In the genomic region with DNA sequence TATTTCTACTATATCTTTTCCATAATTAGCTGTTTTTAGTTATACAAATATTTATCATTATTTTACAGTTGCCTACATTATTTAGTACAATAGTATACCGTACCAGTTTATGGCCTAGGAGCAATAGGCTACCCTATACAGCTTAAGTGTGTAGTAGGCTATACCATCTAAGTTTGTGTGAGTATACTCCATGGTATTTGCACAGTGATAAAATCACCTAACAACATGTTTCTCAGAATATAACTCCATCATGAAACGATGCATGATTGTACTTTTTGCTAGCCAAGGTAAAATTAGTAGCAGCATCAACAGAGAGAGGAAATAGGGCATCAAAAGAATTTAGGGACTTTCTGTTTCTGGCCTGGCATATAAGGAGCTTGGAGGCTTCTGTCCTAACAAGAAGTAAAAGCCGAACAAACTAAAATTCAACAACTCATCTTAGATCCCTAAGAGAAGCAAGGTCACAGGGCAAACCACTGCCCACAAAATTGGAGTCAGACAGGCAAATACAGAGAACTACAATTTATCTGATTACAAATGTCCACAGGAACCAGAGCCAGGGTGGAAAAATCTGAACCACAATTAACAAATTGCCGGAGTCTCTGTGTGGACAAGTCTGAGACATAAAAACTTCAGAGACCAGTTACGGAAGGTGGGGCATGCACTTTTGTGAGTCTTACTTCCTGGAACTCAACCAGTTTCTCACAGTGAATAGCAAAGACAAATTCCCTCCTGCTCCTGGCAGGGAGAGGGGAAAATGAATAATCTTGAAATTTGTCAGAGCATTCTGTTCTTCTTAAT, we compare ENCODE assay signal across 11 cellular contexts.
DNase-seq lines count a peak whose midpoint lies in the region; ATAC-seq, FAIRE-seq and TF ChIP-seq lines count a peak whose summit lies in the region.
"Had no signal": no experiment of that assay in that cellular context is flagged by ENCODE, and none has a peak within 500 bp of the region (broad histone marks: within the 10 kb centered on the region; RNA-seq: fewer than 3 reads in every experiment).

No MANE protein-coding gene starts in this region.

- H3K4ac ChIP-seq in neuronal stem cell (ENCODE audit: low read length), result no peak overlapping the region

- no peaks in the 10 kb centered on the region for H3K79me2 ChIP-seq in ACC112 (ENCODE audit: control insufficient read depth, insufficient read depth, low read length, unreplicated experiment)

- peak overlapping the region; percentile 95 for H2AFZ ChIP-seq in ACC112 (ENCODE audit: low read length, unreplicated experiment)
- peak overlapping the region; percentile 88 for H2AFZ ChIP-seq in neuronal stem cell (ENCODE audit: low read length)

- H3K23ac ChIP-seq in neuronal stem cell (ENCODE audit: low read depth, low read length, poor library complexity), result no peak overlapping the region

- no peaks in the 10 kb centered on the region for H3K79me1 ChIP-seq in neuronal stem cell (ENCODE audit: low read depth, low read length)

- no peak overlapping the region for H4K91ac ChIP-seq in neuronal stem cell (ENCODE audit: low read depth, low read length, poor library complexity)

- no peaks in the 10 kb centered on the region for H3K36me3 ChIP-seq in ACC112 (ENCODE audit: insufficient read depth, low read length)
- H3K36me3 ChIP-seq in SJSA1, result no peaks in the 10 kb centered on the region
- no peaks in the 10 kb centered on the region for H3K36me3 ChIP-seq in neuronal stem cell (replicated peaks in 1 of 2; ENCODE audit: control insufficient read depth in 2 of 2, insufficient read depth in 2 of 2, low read length in 2 of 2)
- H3K36me3 ChIP-seq: upper lobe of right lung had no signal

- no peak overlapping the region for H3K18ac ChIP-seq in neuronal stem cell (ENCODE audit: low read length)

- H3K9me3 ChIP-seq in SJSA1 (replicated peaks) (no peaks in the 10 kb centered on the region), neuronal stem cell (replicated peaks in 1 of 2; ENCODE audit: control insufficient read depth in 2 of 2, insufficient read depth in 1 of 2, low read depth in 1 of 2, low read length in 2 of 2) (peaks cover 0 to 13% of the 10 kb centered on the region in 2 donors)
- H3K9me3 ChIP-seq: upper lobe of right lung had no signal

- H4K8ac ChIP-seq in neuronal stem cell (ENCODE audit: low read depth, low read length), result no peak overlapping the region

- H3K27me3 ChIP-seq in ACC112 (ENCODE audit: insufficient read depth, low read length) (no peaks in the 10 kb centered on the region), SJSA1 (replicated peaks) (no peaks in the 10 kb centered on the region), neuronal stem cell (ENCODE audit: control insufficient read depth in 3 of 3, insufficient read depth in 3 of 3, low read depth in 1 of 3, low read length in 3 of 3) (no peaks in the 10 kb centered on the region)
- H3K27me3 ChIP-seq: upper lobe of right lung had no signal

- no peak for FAIRE-seq in D721Med (lab: Jason Lieb, UNC)

- H3K4me1 ChIP-seq in ACC112 (ENCODE audit: control insufficient read depth, insufficient read depth, low read length, unreplicated experiment), result peaks cover 23% of the 10 kb centered on the region
- H3K4me1 ChIP-seq in SJSA1 (replicated peaks), result peaks cover 10% of the 10 kb centered on the region
- peaks cover 0 to 2% of the 10 kb centered on the region in 2 donors for H3K4me1 ChIP-seq in neuronal stem cell (ENCODE audit: control insufficient read depth in 2 of 2, insufficient read depth in 1 of 2, low read depth in 1 of 2, low read length in 2 of 2)

- H3K27ac ChIP-seq in ACC112 (ENCODE audit: low read depth, low read length) (peak overlapping the region; percentile 75), SJSA1 (peak overlapping the region; percentile 20; the same call in 1 of the 2 replicates), neuronal stem cell (replicated peaks; ENCODE audit: low read length) (no peak overlapping the region)
- H3K27ac ChIP-seq: upper lobe of right lung had no signal

- ATAC-seq in GM21723 (IDR thresholded peaks at IDR 0.05; ENCODE audit: unreplicated experiment) (no peak), GM21717 (IDR thresholded peaks at IDR 0.05; ENCODE audit: unreplicated experiment) (no peak)
- ATAC-seq: upper lobe of right lung had no signal

- WGBS in neuronal stem cell (ENCODE audit: extremely low coverage in 2 of 2, insufficient read length in 2 of 2, insufficient replicate concordance in 1 of 2), 2 donors, result no CpG with 5 or more reads among the region's 5 CpGs

- no peak overlapping the region for H2AK5ac ChIP-seq in neuronal stem cell (ENCODE audit: low read depth, low read length)

- H3K9ac ChIP-seq in neuronal stem cell (ENCODE audit: low read depth, low read length, poor library complexity), result no peak overlapping the region

- no peak overlapping the region for H2BK120ac ChIP-seq in neuronal stem cell (ENCODE audit: low read depth, low read length)

- H3K4me3 ChIP-seq in ACC112 (ENCODE audit: low read depth, low read length), result peak overlapping the region; percentile 30; the same call in 1 of the 2 replicates
- H3K4me3 ChIP-seq in SJSA1, result no peak overlapping the region
- H3K4me3 ChIP-seq in fibroblast of pulmonary artery (replicated peaks; ENCODE audit: low read depth, low read length), result no peak overlapping the region
- no peak overlapping the region for H3K4me3 ChIP-seq in neuronal stem cell (ENCODE audit: low read length in 2 of 2)
- H3K4me3 ChIP-seq: upper lobe of right lung had no signal

- H2BK5ac ChIP-seq in neuronal stem cell (ENCODE audit: low read length), result no peak overlapping the region

- H2BK12ac ChIP-seq in neuronal stem cell (ENCODE audit: low read length), result no peak overlapping the region

- no peak overlapping the region for H3K4me2 ChIP-seq in neuronal stem cell (ENCODE audit: insufficient read depth, low read length, poor library complexity, severe bottlenecking)

- no peak overlapping the region for H3K14ac ChIP-seq in neuronal stem cell (ENCODE audit: low read length)

- TF ChIP-seq CTCF in fibroblast of pulmonary artery (IDR thresholded peaks at IDR 0.05; ENCODE audit: low read length, missing control alignments) (no peak), D721Med (IDR thresholded peaks at IDR 0.05; ENCODE audit: insufficient read depth, missing control alignments) (no peak)

- no peak overlapping the region for H2BK15ac ChIP-seq in neuronal stem cell (ENCODE audit: low read length)

- DNase-seq in SJSA1 (ENCODE audit: low read depth in 1 of 2, low spot score in 2 of 2) (peak in 1 of 2 experiments; percentile 31), fibroblast of pulmonary artery (ENCODE audit: low read depth) (peak; percentile 91), neuronal stem cell (ENCODE audit: low spot score) (no peak), D721Med (ENCODE audit: insufficient read length, low spot score) (no peak), RKO (ENCODE audit: low spot score) (no peak)
- DNase-seq: activated CD4-positive, alpha-beta T cell treated with anti-CD3 and anti-CD28 coated beads, Interleukin-2, amount 10 ng/mL, durations not matched to agents 7 days and 5 days; NCI-H524 treated with DMSO at 0.1 percent for 48 hours; upper lobe of right lung had no signal
